1 cellular context compared by ENCODE assay signal in genomic region chrX:36961590-36961989, GRCh38.
TF ChIP-seq lines count a peak whose summit lies in the region.

No MANE protein-coding gene starts in this region.

TF ChIP-seq in A549, 52 proteins besides CTCF, POLR2A, EP300 and RAD21 (continued from another document):
- TF ChIP-seq REST (IDR thresholded peaks at IDR 0.05) (no peak), RFX5 (IDR thresholded peaks at IDR 0.05) (no peak), KDM1A (IDR thresholded peaks at IDR 0.05; ENCODE audit: low read depth) (no peak), EHMT2 (IDR thresholded peaks at IDR 0.05; ENCODE audit: low read depth) (no peak), MYC (IDR thresholded peaks at IDR 0.05; ENCODE audit: borderline replicate concordance, low read length) (no peak), NPAS2 (CRISPR knock-in tag; IDR thresholded peaks at IDR 0.05; ENCODE audit: borderline replicate concordance) (no peak), KDM5A (IDR thresholded peaks at IDR 0.05) (no peak), MAX (IDR thresholded peaks at IDR 0.05) (no peak), SMC3 (IDR thresholded peaks at IDR 0.05) (no peak), CHD2 (IDR thresholded peaks at IDR 0.05; ENCODE audit: low read length, partially characterized antibody) (no peak), POLR2AphosphoS2 (conservative IDR thresholded peaks at IDR 0.05; ENCODE audit: low read length) (no peak), SREBF2 (IDR thresholded peaks at IDR 0.05) (no peak), TFCP2L1 (CRISPR knock-in tag; IDR thresholded peaks at IDR 0.05) (no peak), GATA3 (IDR thresholded peaks at IDR 0.05; ENCODE audit: borderline replicate concordance) (no peak), ZFP36 (IDR thresholded peaks at IDR 0.05; ENCODE audit: borderline replicate concordance, partially characterized antibody) (no peak)
